18 cellular contexts compared by ENCODE assay signal in genomic region chr1:93353286-93353685, GRCh38. TPM values are rescaled to one million over a fixed set of nuclear protein-coding genes. Genes with fewer than 3 reads are reported as not detected.
DNase-seq lines count a peak whose midpoint lies in the region; ATAC-seq, FAIRE-seq and TF ChIP-seq lines count a peak whose summit lies in the region.
"Had no signal": no experiment of that assay in that cellular context is flagged by ENCODE, and none has a peak within 500 bp of the region (broad histone marks: within the 10 kb centered on the region; RNA-seq: fewer than 3 reads in every experiment).

No MANE protein-coding gene starts in this region.

- no peak for TF ChIP-seq CTCF in astrocyte (IDR thresholded peaks at IDR 0.05; ENCODE audit: insufficient read depth, low read depth, low read length)
- no peak for TF ChIP-seq CTCF in left ventricle myocardium inferior (IDR thresholded peaks at IDR 0.05; ENCODE audit: borderline replicate concordance)

- H3K4me1 ChIP-seq in astrocyte (ENCODE audit: insufficient read depth, low read length) (peaks cover 3% of the 10 kb centered on the region), left ventricle myocardium inferior (peaks cover 65% of the 10 kb centered on the region)

- H3K4me2 ChIP-seq in astrocyte (ENCODE audit: low read length): peak overlapping the region; percentile 13

- DNase-seq in AG08395 (ENCODE audit: low spot score): peak; percentile 27
- DNase-seq in GM03348 (ENCODE audit: low spot score): peak; percentile 30
- peak; percentile 12 for DNase-seq in astrocyte (ENCODE audit: low read depth)
- DNase-seq in left kidney (ENCODE audit: low read depth, low spot score): peak; percentile 5
- DNase-seq in left lobe of liver (ENCODE audit: low spot score): no peak
- no peak for DNase-seq in left ventricle myocardium inferior
- no peak for DNase-seq in dedifferentiated amniotic fluid mesenchymal stem cell (ENCODE audit: extremely low spot score)
- DNase-seq: activated CD8-positive, alpha-beta memory T cell treated with anti-CD3 and anti-CD28 coated beads, Interleukin-2, amount 50 U/mL, for 48 hours; anterior cingulate cortex; CD8-positive, alpha-beta memory T cell; head of caudate nucleus; MV-4-11; naive thymus-derived CD4-positive, alpha-beta T cell; SJCRH30; stimulated activated naive B cell treated with anti-CD40 and anti-IgM and Interleukin-4, amounts not matched to agents 10 μg/mL and 1 μg/mL and 100 μg/mL, for 72 hours had no signal

- H3K27me3 Mint-ChIP-seq in astrocyte (ENCODE audit: low read depth, unreplicated experiment): no peaks in the 10 kb centered on the region
- H3K27me3 Mint-ChIP-seq: CD8-positive, alpha-beta memory T cell; naive thymus-derived CD4-positive, alpha-beta T cell; stimulated activated naive B cell treated with anti-CD40 and anti-IgM and Interleukin-4, amounts not matched to agents 10 μg/mL and 1 μg/mL and 100 μg/mL, for 72 hours had no signal

- no peak overlapping the region for H3K27ac Mint-ChIP-seq in astrocyte (ENCODE audit: unreplicated experiment)
- H3K27ac Mint-ChIP-seq: stimulated activated naive B cell treated with anti-CD40 and anti-IgM and Interleukin-4, amounts not matched to agents 10 μg/mL and 1 μg/mL and 100 μg/mL, for 72 hours had no signal

- no peaks in the 10 kb centered on the region for H3K9me3 Mint-ChIP-seq in astrocyte (ENCODE audit: unreplicated experiment)
- H3K9me3 Mint-ChIP-seq: CD8-positive, alpha-beta memory T cell; naive thymus-derived CD4-positive, alpha-beta T cell; stimulated activated naive B cell treated with anti-CD40 and anti-IgM and Interleukin-4, amounts not matched to agents 10 μg/mL and 1 μg/mL and 100 μg/mL, for 72 hours had no signal

- H3K9me3 ChIP-seq in astrocyte (ENCODE audit: insufficient read depth, low read depth, low read length) (no peaks in the 10 kb centered on the region), left ventricle myocardium inferior (replicated peaks) (no peaks in the 10 kb centered on the region)
- H3K9me3 ChIP-seq: SJCRH30 had no signal

- FAIRE-seq in astrocyte (lab: Jason Lieb, UNC): no peak
- FAIRE-seq: GM18507, H1 had no signal

- no peak overlapping the region for H2AFZ ChIP-seq in astrocyte (ENCODE audit: low read depth, low read length)

- H3K4me3 ChIP-seq in astrocyte (ENCODE audit: insufficient read depth, low read depth, low read length) (no peak overlapping the region), left ventricle myocardium inferior (no peak overlapping the region)
- H3K4me3 ChIP-seq: SJCRH30 had no signal

- H3K9ac ChIP-seq in astrocyte (ENCODE audit: low read length): peak overlapping the region; percentile 40

- no peak overlapping the region for H3K4me3 Mint-ChIP-seq in astrocyte (ENCODE audit: unreplicated experiment)
- H3K4me3 Mint-ChIP-seq: stimulated activated naive B cell treated with anti-CD40 and anti-IgM and Interleukin-4, amounts not matched to agents 10 μg/mL and 1 μg/mL and 100 μg/mL, for 72 hours had no signal

- peaks cover 24% of the 10 kb centered on the region for H3K36me3 ChIP-seq in astrocyte (ENCODE audit: insufficient read depth, low read length)
- peaks cover 43% of the 10 kb centered on the region for H3K36me3 ChIP-seq in left ventricle myocardium inferior

- no peaks in the 10 kb centered on the region for H3K36me3 Mint-ChIP-seq in astrocyte (ENCODE audit: low read depth, unreplicated experiment)

- no peak for ATAC-seq in left lobe of liver
- no peak for ATAC-seq in GM18498 (IDR thresholded peaks at IDR 0.05; ENCODE audit: unreplicated experiment)
- ATAC-seq: naive thymus-derived CD4-positive, alpha-beta T cell; stimulated activated naive B cell treated with anti-CD40 and anti-IgM and Interleukin-4, amounts not matched to agents 10 μg/mL and 1 μg/mL and 100 μg/mL, for 72 hours had no signal

- H3K27me3 ChIP-seq in astrocyte (ENCODE audit: insufficient read depth, low read length): no peaks in the 10 kb centered on the region
- H3K27me3 ChIP-seq in left ventricle myocardium inferior (ENCODE audit: low read depth): no peaks in the 10 kb centered on the region
- H3K27me3 ChIP-seq: SJCRH30 had no signal

- H3K27ac ChIP-seq in astrocyte (ENCODE audit: low read depth, low read length): no peak overlapping the region
- no peak overlapping the region for H3K27ac ChIP-seq in left ventricle myocardium inferior (replicated peaks)
- H3K27ac ChIP-seq: SJCRH30 had no signal

- intact Hi-C loops in left ventricle myocardium inferior (cut with micrococcal nuclease): no loop called here

- peaks cover 70% of the 10 kb centered on the region for H4K20me1 ChIP-seq in astrocyte (ENCODE audit: insufficient read depth, low read length)

- H3K4me1 Mint-ChIP-seq in astrocyte (ENCODE audit: low read depth, unreplicated experiment): peaks cover 22% of the 10 kb centered on the region

- H3K79me2 ChIP-seq in astrocyte (ENCODE audit: insufficient read depth, low read length): peaks cover 99% of the 10 kb centered on the region

RNA-seq across cellular contexts. Expression of gene DR1, which starts 7.6 kb away (rescaled TPM):
- 76.9 and 77.1 TPM in 2 replicates for total RNA-seq in astrocyte
- total RNA-seq in left lobe of liver: 16.2 TPM
- total RNA-seq in left ventricle myocardium inferior: 37.7 TPM

Comparison
In these comparisons a context has a peak if more than half of its experiments do, and no peak if none do; other contexts are left out.
1. DNase-seq: peak in AG08395 (single experiment), GM03348 (single experiment), astrocyte (single experiment) and left kidney (single experiment); none in left lobe of liver (single experiment), left ventricle myocardium inferior (single experiment) and dedifferentiated amniotic fluid mesenchymal stem cell (single experiment).